1 cellular context compared by ENCODE assay signal in genomic region chr18:35456181-35456850, GRCh38.
A peak's percentile ranks its signal among the peaks of the same experiment; 100 is the strongest.
TF ChIP-seq lines count a peak whose summit lies in the region.

No MANE protein-coding gene starts in this region.

TF ChIP-seq in K562, 482 proteins besides CTCF, POLR2A, EP300 and RAD21:
- TF ChIP-seq BCL6 (CRISPR knock-in tag; IDR thresholded peaks at IDR 0.05), result no peak
- TF ChIP-seq SOX6 (IDR thresholded peaks at IDR 0.05), result 0 out of 2 replicates have a peak, but pooled peaks have one; percentile 18
- TF ChIP-seq FOSL1 (tag; conservative IDR thresholded peaks at IDR 0.05), result peak; percentile 60
- TF ChIP-seq GABPB1 (CRISPR knock-in tag; IDR thresholded peaks at IDR 0.05), result no peak
- TF ChIP-seq CBX8 (IDR thresholded peaks at IDR 0.05; ENCODE audit: borderline replicate concordance, extremely low read depth, low read depth, low read length, poor library complexity, severe bottlenecking), result no peak
- no peak for TF ChIP-seq KAT7 (CRISPR knock-in tag; IDR thresholded peaks at IDR 0.05; ENCODE audit: borderline replicate concordance)
- 0 out of 2 replicates have a peak, but pooled peaks have one; percentile 34 for TF ChIP-seq LCOR (CRISPR knock-in tag; IDR thresholded peaks at IDR 0.05)
- TF ChIP-seq MECOM (CRISPR knock-in tag; IDR thresholded peaks at IDR 0.05), result peak; percentile 54; the same call in 1 of the 2 replicates
- no peak for TF ChIP-seq ZKSCAN3 (CRISPR knock-in tag; IDR thresholded peaks at IDR 0.05)
- TF ChIP-seq HIVEP1 (CRISPR knock-in tag; IDR thresholded peaks at IDR 0.05), result no peak
- TF ChIP-seq ZNF274 (IDR thresholded peaks at IDR 0.05; ENCODE audit: borderline replicate concordance, low read depth, low read length), result no peak
